ENCODE assay signal across 2 cellular contexts in the genomic region with DNA sequence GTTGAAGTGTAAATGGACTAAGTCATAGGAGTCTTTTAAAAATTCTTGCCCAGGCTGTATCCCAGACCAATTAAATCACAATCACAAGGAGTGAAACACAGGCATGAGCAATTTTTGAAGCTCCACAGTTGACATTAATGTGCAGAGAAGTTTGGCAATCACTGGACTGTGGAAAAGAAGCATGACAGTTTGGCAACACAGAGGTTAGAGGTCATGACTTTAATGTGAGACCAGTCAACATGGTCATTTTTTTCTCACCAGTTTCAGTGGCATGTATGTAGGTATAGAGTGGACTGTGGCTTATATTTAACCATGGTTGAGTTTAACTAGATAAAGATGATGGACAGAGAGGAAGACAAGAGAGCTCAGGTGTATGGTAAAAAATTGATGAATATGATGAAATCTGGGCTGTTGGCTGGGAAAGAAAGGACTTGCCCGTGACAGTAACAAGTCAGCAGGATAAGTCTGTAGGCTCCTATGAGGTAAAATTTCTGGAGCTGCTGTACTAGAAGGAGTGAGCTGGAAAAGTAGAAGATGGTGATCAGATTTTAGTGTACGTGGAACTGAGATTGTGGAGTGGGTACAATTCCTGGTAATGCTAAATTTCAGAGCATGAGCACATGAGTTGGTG.
A peak's percentile ranks its signal among the peaks of the same experiment; 100 is the strongest.
TF ChIP-seq lines count a peak whose summit lies in the region.

No MANE protein-coding gene starts in this region.

TF ChIP-seq in liver, 16 proteins besides CTCF, POLR2A, EP300 and RAD21 (continued from another document):
- no peak for TF ChIP-seq JUND (IDR thresholded peaks at IDR 0.05)
- peak; percentile 77 for TF ChIP-seq NR2F2 (IDR thresholded peaks at IDR 0.05)
- TF ChIP-seq TAF1 (conservative IDR thresholded peaks at IDR 0.05), result no peak
- peak; percentile 25 to 68 for TF ChIP-seq RXRA (IDR thresholded peaks at IDR 0.05)
- TF ChIP-seq FOXA2 (IDR thresholded peaks at IDR 0.05), result peak; percentile 45
- no peak for TF ChIP-seq SP1 (IDR thresholded peaks at IDR 0.05)

TF ChIP-seq in HepG2, 621 proteins besides CTCF, POLR2A, EP300 and RAD21 (continued from another document):
- TF ChIP-seq, protein P1, sequence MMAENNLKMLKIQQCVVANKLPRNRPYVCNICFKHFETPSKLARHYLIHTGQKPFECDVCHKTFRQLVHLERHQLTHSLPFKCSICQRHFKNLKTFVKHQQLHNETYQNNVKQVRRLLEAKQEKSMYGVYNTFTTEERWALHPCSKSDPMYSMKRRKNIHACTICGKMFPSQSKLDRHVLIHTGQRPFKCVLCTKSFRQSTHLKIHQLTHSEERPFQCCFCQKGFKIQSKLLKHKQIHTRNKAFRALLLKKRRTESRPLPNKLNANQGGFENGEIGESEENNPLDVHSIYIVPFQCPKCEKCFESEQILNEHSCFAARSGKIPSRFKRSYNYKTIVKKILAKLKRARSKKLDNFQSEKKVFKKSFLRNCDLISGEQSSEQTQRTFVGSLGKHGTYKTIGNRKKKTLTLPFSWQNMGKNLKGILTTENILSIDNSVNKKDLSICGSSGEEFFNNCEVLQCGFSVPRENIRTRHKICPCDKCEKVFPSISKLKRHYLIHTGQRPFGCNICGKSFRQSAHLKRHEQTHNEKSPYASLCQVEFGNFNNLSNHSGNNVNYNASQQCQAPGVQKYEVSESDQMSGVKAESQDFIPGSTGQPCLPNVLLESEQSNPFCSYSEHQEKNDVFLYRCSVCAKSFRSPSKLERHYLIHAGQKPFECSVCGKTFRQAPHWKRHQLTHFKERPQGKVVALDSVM (CRISPR knock-in tag; IDR thresholded peaks at IDR 0.05), result no peak
- TF ChIP-seq SATB2 (CRISPR knock-in tag; IDR thresholded peaks at IDR 0.05) (no peak), SP2 (CRISPR knock-in tag; IDR thresholded peaks at IDR 0.05) (no peak), ZSCAN31 (CRISPR knock-in tag; IDR thresholded peaks at IDR 0.05; ENCODE audit: low read depth) (no peak), TP53 (CRISPR knock-in tag; conservative IDR thresholded peaks at IDR 0.05) (no peak), KMT2A (CRISPR knock-in tag; IDR thresholded peaks at IDR 0.05) (no peak), SNAPC2 (CRISPR knock-in tag; IDR thresholded peaks at IDR 0.05) (no peak), ZNF792 (CRISPR knock-in tag; IDR thresholded peaks at IDR 0.05) (no peak), TCF7L2 (IDR thresholded peaks at IDR 0.05; ENCODE audit: low read depth, low read length) (no peak), ZNF891 (CRISPR knock-in tag; IDR thresholded peaks at IDR 0.05) (no peak)
- TF ChIP-seq, protein P2, sequence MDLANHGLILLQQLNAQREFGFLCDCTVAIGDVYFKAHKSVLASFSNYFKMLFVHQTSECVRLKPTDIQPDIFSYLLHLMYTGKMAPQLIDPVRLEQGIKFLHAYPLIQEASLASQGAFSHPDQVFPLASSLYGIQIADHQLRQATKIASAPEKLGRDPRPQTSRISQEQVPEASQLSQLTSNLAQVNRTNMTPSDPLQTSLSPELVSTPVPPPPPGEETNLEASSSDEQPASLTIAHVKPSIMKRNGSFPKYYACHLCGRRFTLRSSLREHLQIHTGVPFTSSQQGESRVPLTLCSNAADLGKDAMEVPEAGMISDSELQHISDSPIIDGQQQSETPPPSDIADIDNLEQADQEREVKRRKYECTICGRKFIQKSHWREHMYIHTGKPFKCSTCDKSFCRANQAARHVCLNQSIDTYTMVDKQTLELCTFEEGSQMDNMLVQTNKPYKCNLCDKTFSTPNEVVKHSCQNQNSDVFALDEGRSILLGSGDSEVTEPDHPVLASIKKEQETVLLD (CRISPR knock-in tag; IDR thresholded peaks at IDR 0.05; ENCODE audit: low read depth), result no peak
